In the genomic region with DNA sequence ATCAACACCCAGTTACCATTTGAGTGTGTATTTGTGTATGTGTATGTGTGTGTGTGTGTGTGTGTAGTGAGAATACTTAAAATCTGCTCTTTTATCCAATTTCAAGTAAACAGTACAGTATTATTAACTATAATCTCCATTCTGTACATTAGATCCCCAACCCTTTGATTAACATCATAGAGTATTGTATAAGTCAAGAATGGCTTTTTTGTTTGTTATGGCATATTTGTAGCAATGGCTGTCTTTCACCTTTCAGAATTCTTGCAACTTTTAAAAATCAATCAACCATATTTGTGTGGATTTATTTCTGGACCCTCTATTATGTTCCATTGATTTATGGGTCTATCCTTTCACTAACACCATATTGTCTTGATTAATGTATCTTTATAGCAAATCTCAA, we compare ENCODE assay signal across 35 cellular contexts.
"Had no signal": no experiment of that assay in that cellular context is flagged by ENCODE, and none has a peak within 500 bp of the region (broad histone marks: within the 10 kb centered on the region; RNA-seq: fewer than 3 reads in every experiment).

No MANE protein-coding gene starts in this region.

- H3K4me3 ChIP-seq: MG63 had no signal

- H3K9me3 ChIP-seq: MG63 had no signal

- DNase-seq: Karpas-422, Kasumi-1, MG63, MM.1S, MV-4-11, NCI-H1048, NCI-H1092, NCI-H1092 treated with DMSO at 0.1 percent for 48 hours, NCI-H1105, NCI-H1105 treated with DMSO at 0.1 percent for 48 hours, NCI-H1417, NCI-H1417 treated with DMSO at 0.1 percent for 48 hours, NCI-H1436, NCI-H1436 treated with DMSO at 0.1 percent for 48 hours, NCI-H146, NCI-H1694, NCI-H1694 treated with DMSO at 0.1 percent for 48 hours, NCI-H187, NCI-H187 treated with DMSO at 0.1 percent for 48 hours, NCI-H1930, NCI-H2029, NCI-H2029 treated with DMSO at 0.1 percent for 48 hours, NCI-H2081, NCI-H2081 treated with DMSO at 0.1 percent for 48 hours, NCI-H2107, NCI-H2171, NCI-H2171 treated with DMSO at 0.1 percent for 48 hours, NCI-H2227 treated with DMSO at 0.1 percent for 48 hours, NCI-H226, NCI-H345, NCI-H446, NCI-H446 treated with DMSO at 0.1 percent for 48 hours, NCI-H510A, NCI-H510A treated with DMSO at 0.1 percent for 48 hours, NCI-H524 had no signal

- H3K36me3 ChIP-seq: MG63 had no signal

- H3K27me3 ChIP-seq: MG63 had no signal
